ENCODE assay signal across 23 cellular contexts in genomic region chr10:29836396-29836795, GRCh38.
"Had no signal": no experiment of that assay in that cellular context is flagged by ENCODE, and none has a peak within 500 bp of the region (broad histone marks: within the 10 kb centered on the region; RNA-seq: fewer than 3 reads in every experiment).

No MANE protein-coding gene starts in this region.

- H3K4me3 Mint-ChIP-seq: central memory CD8-positive, alpha-beta T cell; immature natural killer cell; natural killer cell treated with Interleukin-12 subunit alpha and Interleukin-12 subunit beta and Interleukin-15 and Interleukin-18, amount 100 ng/mL, for 72 hours had no signal

- DNase-seq: cortex of kidney; dorsolateral prefrontal cortex; effector CD8-positive, alpha-beta T cell; foreskin fibroblast; immature natural killer cell; kidney; left colon; mammary epithelial cell; mucosa of descending colon; occipital lobe; pancreas; retina; small intestine; stimulated activated CD4-positive, alpha-beta T cell treated with anti-CD3 and anti-CD28 coated beads, Interleukin-12 subunit alpha, Interleukin-12 subunit beta, amount 100 ng/mL, for 4 hours; stimulated activated naive CD4-positive, alpha-beta T cell; stomach; thyroid gland had no signal

- H3K27ac ChIP-seq: dorsolateral prefrontal cortex, pancreas, suprapubic skin, thyroid gland had no signal

- H3K4me1 Mint-ChIP-seq: central memory CD8-positive, alpha-beta T cell; immature natural killer cell had no signal

- ATAC-seq: esophagus mucosa; left colon; mucosa of descending colon; natural killer cell treated with Interleukin-12 subunit alpha and Interleukin-12 subunit beta and Interleukin-15 and Interleukin-18, amount 100 ng/mL, for 72 hours; pancreas had no signal

- H3K36me3 ChIP-seq: breast epithelium, pancreas, stomach, suprapubic skin, thyroid gland had no signal

- H3K9me3 ChIP-seq: breast epithelium, mucosa of descending colon, pancreas, stomach, suprapubic skin, thyroid gland had no signal

- H3K27ac Mint-ChIP-seq: immature natural killer cell, progenitor cell of endocrine pancreas had no signal

- H3K4me3 ChIP-seq: breast epithelium, dorsolateral prefrontal cortex, mucosa of descending colon, pancreas, stomach, suprapubic skin, thyroid gland had no signal

- H3K9me3 Mint-ChIP-seq: central memory CD8-positive, alpha-beta T cell; immature natural killer cell; natural killer cell treated with Interleukin-12 subunit alpha and Interleukin-12 subunit beta and Interleukin-15 and Interleukin-18, amount 100 ng/mL, for 72 hours had no signal

- H3K4me1 ChIP-seq: breast epithelium had no signal

- H3K36me3 Mint-ChIP-seq: immature natural killer cell; natural killer cell treated with Interleukin-12 subunit alpha and Interleukin-12 subunit beta and Interleukin-15 and Interleukin-18, amount 100 ng/mL, for 72 hours had no signal

- H3K27me3 ChIP-seq: breast epithelium, pancreas, stomach, suprapubic skin, thyroid gland had no signal
